10 cellular contexts compared by ENCODE assay signal in the genomic region with DNA sequence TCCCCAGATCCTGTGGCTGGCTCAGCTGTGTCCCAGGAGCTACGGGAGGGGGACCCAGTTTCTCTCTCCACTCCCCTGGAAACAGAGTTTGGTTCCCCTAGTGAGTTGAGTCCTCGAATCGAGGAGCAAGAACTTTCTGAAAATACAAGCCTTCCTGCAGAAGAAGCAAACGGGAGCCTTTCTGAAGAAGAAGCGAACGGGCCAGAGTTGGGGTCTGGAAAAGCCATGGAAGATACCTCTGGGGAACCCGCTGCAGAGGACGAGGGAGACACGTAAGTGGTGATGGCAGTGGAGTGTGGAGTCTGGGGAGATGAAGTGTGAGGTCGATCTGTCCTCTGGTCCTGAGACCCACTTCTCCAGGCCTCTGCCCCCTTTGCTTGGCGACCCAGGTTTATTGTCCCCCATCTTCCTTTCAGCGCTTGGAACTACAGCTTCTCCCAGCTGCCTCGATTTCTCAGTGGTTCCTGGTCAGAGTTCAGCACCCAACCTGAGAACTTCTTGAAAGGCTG. TPM values are rescaled to one million over a fixed set of nuclear protein-coding genes. Genes with fewer than 3 reads are reported as not detected.
DNase-seq lines count a peak whose midpoint lies in the region; ATAC-seq and TF ChIP-seq lines count a peak whose summit lies in the region.
"Had no signal": no experiment of that assay in that cellular context is flagged by ENCODE, and none has a peak within 500 bp of the region (broad histone marks: within the 10 kb centered on the region; RNA-seq: fewer than 3 reads in every experiment).

No MANE protein-coding gene starts in this region.

- intact Hi-C loops in left ventricle myocardium superior (cut with micrococcal nuclease): no loop called here

- H3K9me3 ChIP-seq in cardiac muscle cell (ENCODE audit: low read depth): no peaks in the 10 kb centered on the region

- H3K27me3 ChIP-seq in cardiac muscle cell (no peaks in the 10 kb centered on the region), mesendoderm (ENCODE audit: insufficient read depth, low read length, poor library complexity) (no peaks in the 10 kb centered on the region)

- H3K79me2 ChIP-seq in mesendoderm (ENCODE audit: control insufficient read depth, insufficient read depth, low read length): peaks cover 30% of the 10 kb centered on the region

- H3K4me3 ChIP-seq in cardiac muscle cell (peak overlapping the region; percentile 58), mesendoderm (ENCODE audit: low read length) (peak overlapping the region; percentile 78), urinary bladder (ENCODE audit: low read depth, low read length) (peak overlapping the region; percentile 40)

- H2AK5ac ChIP-seq in mesendoderm (ENCODE audit: low read length): no peak overlapping the region

- H2BK15ac ChIP-seq in mesendoderm (replicated peaks; ENCODE audit: low read depth): no peak overlapping the region

- H3K9me3 Mint-ChIP-seq in brain: peaks cover 0 to 4% (median 0%) of the 10 kb centered on the region in 5 experiments

- ATAC-seq in left ventricle myocardium superior (no peak), HG03280 (IDR thresholded peaks at IDR 0.05; ENCODE audit: unreplicated experiment) (no peak)

- H3K36me3 Mint-ChIP-seq in brain: peaks cover 24% of the 10 kb centered on the region

- no peak overlapping the region for H4K8ac ChIP-seq in mesendoderm (ENCODE audit: low read depth, low read length)

- H3K27me3 Mint-ChIP-seq in brain: peaks cover 24% of the 10 kb centered on the region

- no peak for DNase-seq in cardiac muscle cell (ENCODE audit: low read depth in 1 of 2, low spot score in 1 of 2)
- no peak for DNase-seq in left ventricle myocardium superior
- DNase-seq in mesendoderm: no peak
- no peak for DNase-seq in foreskin melanocyte
- no peak for DNase-seq in activated CD4-positive, alpha-beta T cell treated with anti-CD3 and anti-CD28 coated beads, Interleukin-2, amount 50 U/mL, for 1 hour

- H3K56ac ChIP-seq in mesendoderm (ENCODE audit: low read length): peak overlapping the region; percentile 94

- peak overlapping the region; percentile 88 for H3K9ac ChIP-seq in mesendoderm (ENCODE audit: low read length)

- no peak overlapping the region for H3K23ac ChIP-seq in mesendoderm (ENCODE audit: low read length)

- no peak for TF ChIP-seq CTCF in cardiac muscle cell (IDR thresholded peaks at IDR 0.05; ENCODE audit: low read depth, low read length)
- TF ChIP-seq CTCF in brain (conservative IDR thresholded peaks at IDR 0.05): no peak

- H2BK120ac ChIP-seq in mesendoderm (ENCODE audit: low read depth, low read length): no peak overlapping the region

- H3K4me1 ChIP-seq in cardiac muscle cell (ENCODE audit: low read depth) (peaks cover 15% of the 10 kb centered on the region), mesendoderm (ENCODE audit: control insufficient read depth, low read depth, low read length) (peaks cover 3% of the 10 kb centered on the region), urinary bladder (ENCODE audit: insufficient read depth) (no peaks in the 10 kb centered on the region)

- WGBS in mesendoderm (ENCODE audit: extremely low coverage, insufficient coverage, low lambda C conversion rate): no CpG with 5 or more reads among the region's 13 CpGs
- 9% methylated on average over 13 of the region's 13 CpGs for WGBS in urinary bladder

- H3K79me1 ChIP-seq in mesendoderm (ENCODE audit: low read length): peaks cover 5% of the 10 kb centered on the region

- peak overlapping the region; percentile 90 to 100 (median 100) for H3K27ac Mint-ChIP-seq in brain

- peaks cover 39% of the 10 kb centered on the region for H3K4me1 Mint-ChIP-seq in brain

- H3K18ac ChIP-seq in mesendoderm (ENCODE audit: low read length): no peak overlapping the region

- H3K27ac ChIP-seq in cardiac muscle cell (peak overlapping the region; percentile 45), mesendoderm (ENCODE audit: low read depth, low read length) (peak overlapping the region; percentile 62), urinary bladder (ENCODE audit: low read depth) (no peak overlapping the region)

- H3K4ac ChIP-seq in mesendoderm (ENCODE audit: low read depth, low read length): no peak overlapping the region

- H2BK5ac ChIP-seq in mesendoderm (ENCODE audit: low read length): no peak overlapping the region

- H4K5ac ChIP-seq in mesendoderm (ENCODE audit: low read length): no peak overlapping the region

- H3K4me3 Mint-ChIP-seq in brain: peak overlapping the region; percentile 91 to 98 (median 96)

- H3K36me3 ChIP-seq in cardiac muscle cell (no peaks in the 10 kb centered on the region), mesendoderm (ENCODE audit: control insufficient read depth, insufficient read depth, low read length) (peaks cover 1% of the 10 kb centered on the region), urinary bladder (ENCODE audit: insufficient read depth) (no peaks in the 10 kb centered on the region)

- H3K4me2 ChIP-seq in mesendoderm (ENCODE audit: low read length): peak overlapping the region; percentile 61

RNA-seq across cellular contexts. Expression of a gene that starts 0.6 kb away (rescaled TPM):
- total RNA-seq in cardiac muscle cell (11.5 and 12.0 TPM in 2 replicates), left ventricle myocardium superior (5.3 TPM), urinary bladder (4.1 TPM)
- polyA plus RNA-seq in cardiac muscle cell (17.2 and 23.0 TPM in 2 replicates), brain (ENCODE audit: insufficient read depth, low read depth, low replicate concordance) (42.0 TPM), urinary bladder (7.7 TPM)
- 19.8 TPM for polyA plus RNA-seq in mesendoderm (2013, experiment 1 of 2)
- 18.7 TPM for polyA plus RNA-seq in mesendoderm (2013, experiment 2 of 2)

RNA-seq across cellular contexts. Expression of a gene that starts 1.6 kb away (rescaled TPM):
- total RNA-seq in cardiac muscle cell (28.9 and 30.9 TPM in 2 replicates), left ventricle myocardium superior (13.7 TPM), urinary bladder (17.9 TPM)
- polyA plus RNA-seq in cardiac muscle cell (19.4 and 25.4 TPM in 2 replicates), brain (ENCODE audit: insufficient read depth, low read depth, low replicate concordance) (58.4 TPM), urinary bladder (31.8 TPM)
- polyA plus RNA-seq in mesendoderm (2013, experiment 1 of 2): 206 TPM
- polyA plus RNA-seq in mesendoderm (2013, experiment 2 of 2): 206 TPM

RNA-seq across cellular contexts. Expression of a gene that starts 16.1 kb away (rescaled TPM):
- 60.2 and 70.3 TPM in 2 replicates for total RNA-seq in cardiac muscle cell
- polyA plus RNA-seq in cardiac muscle cell: 72.0 and 86.9 TPM in 2 replicates
- 0.25 TPM for total RNA-seq in left ventricle myocardium superior
- polyA plus RNA-seq in brain (ENCODE audit: insufficient read depth, low read depth, low replicate concordance): 54.0 TPM
- 5.9 TPM for polyA plus RNA-seq in mesendoderm (2013, experiment 1 of 2)
- polyA plus RNA-seq in mesendoderm (2013, experiment 2 of 2): 5.8 TPM
- total RNA-seq in urinary bladder: 3.3 TPM
- 0.86 TPM for polyA plus RNA-seq in urinary bladder

RNA-seq across cellular contexts. Expression of a gene that starts 28.7 kb away (rescaled TPM):
- 0.88 and 3.0 TPM in 2 replicates for total RNA-seq in cardiac muscle cell
- 0.42 and 0.77 TPM in 2 replicates for polyA plus RNA-seq in cardiac muscle cell
- total RNA-seq in left ventricle myocardium superior: 0.05 TPM
- 3.8 TPM for polyA plus RNA-seq in brain (ENCODE audit: insufficient read depth, low read depth, low replicate concordance)
- 0.03 TPM for polyA plus RNA-seq in mesendoderm (2013, experiment 1 of 2)
- 0.06 TPM for polyA plus RNA-seq in mesendoderm (2013, experiment 2 of 2)
- 0.11 TPM for total RNA-seq in urinary bladder
- 0.16 TPM for polyA plus RNA-seq in urinary bladder
- total RNA-seq: LHCN-M2 had no signal

RNA-seq across cellular contexts. Expression of a gene that starts 38.1 kb away (rescaled TPM):
- total RNA-seq in cardiac muscle cell: 26.2 and 34.6 TPM in 2 replicates
- polyA plus RNA-seq in cardiac muscle cell: 157 TPM in 2 replicates
- 3.2 TPM for total RNA-seq in left ventricle myocardium superior
- polyA plus RNA-seq in brain (ENCODE audit: insufficient read depth, low read depth, low replicate concordance): 149 TPM
- 3.2 TPM for polyA plus RNA-seq in mesendoderm (2013, experiment 1 of 2)
- polyA plus RNA-seq in mesendoderm (2013, experiment 2 of 2): 3.1 TPM
- 4.9 TPM for total RNA-seq in urinary bladder
- polyA plus RNA-seq in urinary bladder: 6.4 TPM
- total RNA-seq: dermis microvascular lymphatic vessel endothelial cell, LHCN-M2 had no signal

Comparison
In these comparisons a context has a peak if more than half of its experiments do, and no peak if none do; other contexts are left out.
1. RNA of a gene that starts 16.1 kb away (total RNA-seq): 60.2 to 70.3 TPM in cardiac muscle cell; 3.3 TPM in urinary bladder (single experiment) and 0.25 TPM in left ventricle myocardium superior (single experiment); every median in the first group is over 10 times any median in the second.
2. Peak in every context shown above with its lines, with median percentiles within 50 percentile points of each other: H3K4me3 ChIP-seq.